12 cellular contexts compared by ENCODE assay signal in the genomic region with DNA sequence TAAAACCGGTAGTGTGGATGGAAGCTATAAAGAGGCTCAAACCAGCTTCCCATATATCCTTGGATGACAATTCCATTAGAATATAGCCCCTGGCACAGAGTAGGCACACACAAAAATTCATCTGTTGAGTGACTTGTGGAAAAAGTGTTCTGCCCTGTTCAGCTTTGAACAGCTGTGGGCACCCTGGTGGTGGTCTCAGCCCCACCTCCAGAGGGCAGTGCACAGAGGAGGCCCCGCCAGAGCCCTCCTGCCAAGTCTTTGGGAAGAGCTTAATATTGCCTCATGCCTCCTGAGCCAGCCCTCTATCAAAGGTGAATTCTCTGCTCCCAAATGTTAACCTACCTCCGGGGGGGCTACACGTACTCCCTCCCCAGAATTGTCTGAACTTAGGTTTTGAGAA. TPM values are rescaled to one million over a fixed set of nuclear protein-coding genes. Genes with fewer than 3 reads are reported as not detected.
DNase-seq lines count a peak whose midpoint lies in the region; FAIRE-seq and TF ChIP-seq lines count a peak whose summit lies in the region.
"Had no signal": no experiment of that assay in that cellular context is flagged by ENCODE, and none has a peak within 500 bp of the region (broad histone marks: within the 10 kb centered on the region; RNA-seq: fewer than 3 reads in every experiment).

No MANE protein-coding gene starts in this region.

- no peaks in the 10 kb centered on the region for H3K36me3 ChIP-seq in H1 (ENCODE audit: control insufficient read depth in 2 of 4, insufficient read depth in 4 of 4, low read length in 3 of 4)
- no peaks in the 10 kb centered on the region for H3K36me3 ChIP-seq in osteoblast (ENCODE audit: insufficient read depth, low read length)
- H3K36me3 ChIP-seq: breast epithelium had no signal

- no peak overlapping the region for H2BK5ac ChIP-seq in H1 (ENCODE audit: low read depth, low read length)

- peaks cover 2% of the 10 kb centered on the region for H3K36me3 Mint-ChIP-seq in endothelial cell (ENCODE audit: low read depth, unreplicated experiment)
- H3K36me3 Mint-ChIP-seq in activated naive CD4-positive, alpha-beta T cell treated with anti-CD3 and anti-CD28 coated beads for 36 hours (ENCODE audit: low read depth) = no peaks in the 10 kb centered on the region

- no peaks in the 10 kb centered on the region for H3K79me1 ChIP-seq in H1 (ENCODE audit: low read depth, low read length)

- H3K79me2 ChIP-seq in H1 (ENCODE audit: control insufficient read depth in 1 of 2, insufficient read depth in 2 of 2, low read length in 2 of 2) = no peaks in the 10 kb centered on the region
- peaks cover 90% of the 10 kb centered on the region for H3K79me2 ChIP-seq in osteoblast (ENCODE audit: insufficient read depth, low read length)

- H3K9ac ChIP-seq in H1 (replicated peaks in 1 of 4; ENCODE audit: extremely low read depth in 1 of 4, low read depth in 3 of 4, low read length in 3 of 4) = no peak overlapping the region

- no peak overlapping the region for H3K4me3 ChIP-seq in H1 (ENCODE audit: extremely low read depth in 1 of 4, insufficient read depth in 2 of 4, low read depth in 3 of 4, low read length in 4 of 4)
- no peak overlapping the region for H3K4me3 ChIP-seq in osteoblast (ENCODE audit: insufficient read depth, low read length)
- H3K4me3 ChIP-seq: breast epithelium had no signal

- no peak overlapping the region for H3K4me3 Mint-ChIP-seq in endothelial cell (ENCODE audit: unreplicated experiment)
- no peak overlapping the region for H3K4me3 Mint-ChIP-seq in activated naive CD4-positive, alpha-beta T cell treated with anti-CD3 and anti-CD28 coated beads for 36 hours
- H3K4me3 Mint-ChIP-seq: activated T-helper 17 cell treated with anti-CD3 and anti-CD28 coated beads, Interleukin-2, amount 50 U/mL, for 72 hours had no signal

- H3K4me1 Mint-ChIP-seq in endothelial cell (ENCODE audit: unreplicated experiment) = peaks cover 44% of the 10 kb centered on the region
- peaks cover 11% of the 10 kb centered on the region for H3K4me1 Mint-ChIP-seq in activated naive CD4-positive, alpha-beta T cell treated with anti-CD3 and anti-CD28 coated beads for 36 hours (ENCODE audit: low read depth)
- H3K4me1 Mint-ChIP-seq: activated T-helper 17 cell treated with anti-CD3 and anti-CD28 coated beads, Interleukin-2, amount 50 U/mL, for 72 hours had no signal

- H3K4me2 ChIP-seq in H1 (ENCODE audit: insufficient read depth in 1 of 2, low read depth in 2 of 2, low read length in 2 of 2) = no peak overlapping the region
- H3K4me2 ChIP-seq in osteoblast (ENCODE audit: insufficient read depth, low read length) = no peak overlapping the region

- H3K9me3 ChIP-seq in H1 (ENCODE audit: insufficient read depth in 2 of 2, low read depth in 1 of 2, low read length in 1 of 2) = no peaks in the 10 kb centered on the region
- no peaks in the 10 kb centered on the region for H3K9me3 ChIP-seq in osteoblast (ENCODE audit: low read depth, low read length)
- H3K9me3 ChIP-seq: breast epithelium had no signal

- TF ChIP-seq EP300 in H1 (IDR thresholded peaks at IDR 0.05; ENCODE audit: borderline replicate concordance in 1 of 2, low read depth in 2 of 2, low read length in 2 of 2) = no peak

- H3K27me3 ChIP-seq in H1 (replicated peaks in 1 of 4; ENCODE audit: control insufficient read depth in 3 of 4, extremely low read depth in 1 of 4, insufficient read depth in 3 of 4, low read length in 3 of 4) (no peaks in the 10 kb centered on the region; a peak in 2 of 7 replicates), osteoblast (ENCODE audit: insufficient read depth, low read length) (no peaks in the 10 kb centered on the region)
- H3K27me3 ChIP-seq: breast epithelium had no signal

- no peak overlapping the region for H3K56ac ChIP-seq in H1 (replicated peaks; ENCODE audit: insufficient read length, low read depth, low read length)

- peaks cover 1% of the 10 kb centered on the region for H3K27me3 Mint-ChIP-seq in endothelial cell (ENCODE audit: unreplicated experiment)
- H3K27me3 Mint-ChIP-seq in activated naive CD4-positive, alpha-beta T cell treated with anti-CD3 and anti-CD28 coated beads for 36 hours (ENCODE audit: low read depth) = peaks cover 2% of the 10 kb centered on the region

- intact Hi-C loops in activated naive CD4-positive, alpha-beta T cell treated with anti-CD3 and anti-CD28 coated beads for 36 hours (cut with micrococcal nuclease) = no loop called here

- no peak overlapping the region for H4K5ac ChIP-seq in H1 (ENCODE audit: insufficient read length, low read depth, low read length)

- no peak overlapping the region for H3K4ac ChIP-seq in H1 (replicated peaks; ENCODE audit: insufficient read length, low read depth, low read length)

- no peak overlapping the region for H4K8ac ChIP-seq in H1 (ENCODE audit: extremely low read depth, insufficient read depth, low read length)

- H3K4me1 ChIP-seq in H1 (replicated peaks in 1 of 4; ENCODE audit: control insufficient read depth in 3 of 4, insufficient read depth in 4 of 4, low read length in 3 of 4) (peaks cover 0 to 7% (median 2%) of the 10 kb centered on the region in 4 experiments; a peak in 4 of 7 replicates), osteoblast (ENCODE audit: insufficient read depth, low read length) (peaks cover 59% of the 10 kb centered on the region)

- H3K23ac ChIP-seq in H1 (ENCODE audit: insufficient read length) = no peak overlapping the region

- FAIRE-seq in D721Med (lab: Jason Lieb, UNC) (no peak), H1 (lab: Jason Lieb, UNC) (no peak)
- FAIRE-seq: G401.6 had no signal

- H2BK120ac ChIP-seq in H1 (replicated peaks; ENCODE audit: low read depth, low read length) = no peak overlapping the region

- no peak for DNase-seq in D721Med (ENCODE audit: insufficient read length, low spot score)
- peak; percentile 13 for DNase-seq in NAMALWA (ENCODE audit: low spot score)
- DNase-seq in H1 (ENCODE audit: low read depth in 1 of 2, low spot score in 2 of 2) = no peak
- DNase-seq in osteoblast (ENCODE audit: insufficient read length, low spot score, missing footprints) = no peak
- DNase-seq in endothelial cell (ENCODE audit: low spot score) = no peak
- no peak for DNase-seq in superior temporal gyrus (ENCODE audit: extremely low spot score)
- no peak for DNase-seq in activated naive CD4-positive, alpha-beta T cell treated with anti-CD3 and anti-CD28 coated beads for 36 hours
- DNase-seq in kidney tubule cell (ENCODE audit: low spot score) = no peak
- DNase-seq: C1 segment of cervical spinal cord had no signal

- H2AFZ ChIP-seq in H1 (ENCODE audit: low read length) (no peak overlapping the region), osteoblast (ENCODE audit: low read length) (no peak overlapping the region)

- H4K91ac ChIP-seq in H1 (replicated peaks; ENCODE audit: insufficient read length, low read length) = no peak overlapping the region

- no peak overlapping the region for H2BK20ac ChIP-seq in H1 (ENCODE audit: low read length)

- POLR2A ChIA-PET in H1 (lab: Charles Lee; ENCODE audit: partially characterized antibody) = interaction anchor here (1.0 kb wide), 1 partner anchor 20 kb away, joined by 3 read pairs; no protein-coding TSS in a partner anchor

- H3K14ac ChIP-seq in H1 (ENCODE audit: insufficient read length) = no peak overlapping the region

- TF ChIP-seq RAD21 in H1 (IDR thresholded peaks at IDR 0.05 in 1 of 2, conservative IDR thresholded peaks at IDR 0.05 in 1 of 2; ENCODE audit: low read depth in 2 of 2, low read length in 2 of 2) = peak in 1 of 2 experiments; percentile 34; a peak in 1 of 4 replicates

- H3K27ac ChIP-seq in H1 (ENCODE audit: low read depth, low read length) (no peak overlapping the region), osteoblast (ENCODE audit: low read depth, low read length) (no peak overlapping the region)

- no peaks in the 10 kb centered on the region for H3K23me2 ChIP-seq in H1 (ENCODE audit: low read depth, low read length)

- CTCF ChIA-PET in H1 (lab: Charles Lee; ENCODE audit: partially characterized antibody) = interaction anchor here (0.6 to 2.5 kb wide), 28 partner anchors 8 to 549 kb away, joined by 3 to 14 read pairs (median 4); no protein-coding TSS in a partner anchor
- CTCF ChIA-PET in activated naive CD4-positive, alpha-beta T cell treated with anti-CD3 and anti-CD28 coated beads for 36 hours (lab: Charles Lee) = interaction anchor here (0.5 to 1.2 kb wide), 4 partner anchors 9 to 1060 kb away, joined by 3 read pairs; no protein-coding TSS in a partner anchor

- H3K27ac Mint-ChIP-seq in endothelial cell (ENCODE audit: unreplicated experiment) = no peak overlapping the region
- no peak overlapping the region for H3K27ac Mint-ChIP-seq in activated naive CD4-positive, alpha-beta T cell treated with anti-CD3 and anti-CD28 coated beads for 36 hours
- H3K27ac Mint-ChIP-seq: activated T-helper 17 cell treated with anti-CD3 and anti-CD28 coated beads, Interleukin-2, amount 50 U/mL, for 72 hours had no signal

- WGBS in H1 (ENCODE audit: extremely low coverage in 1 of 2, insufficient coverage in 1 of 2, insufficient read length in 1 of 2, insufficient replicate concordance in 2 of 2, low coverage in 1 of 2, low lambda C conversion rate in 2 of 2, missing lambda C conversion rate in 1 of 2), 2 experiments = 89% methylated on average over 4 of the region's 4 CpGs; no CpG with 5 or more reads in 1 of the 2 experiments

- no peaks in the 10 kb centered on the region for H3K9me3 Mint-ChIP-seq in endothelial cell (ENCODE audit: unreplicated experiment)
- no peaks in the 10 kb centered on the region for H3K9me3 Mint-ChIP-seq in activated naive CD4-positive, alpha-beta T cell treated with anti-CD3 and anti-CD28 coated beads for 36 hours
- H3K9me3 Mint-ChIP-seq: activated T-helper 17 cell treated with anti-CD3 and anti-CD28 coated beads, Interleukin-2, amount 50 U/mL, for 72 hours had no signal

- H2BK12ac ChIP-seq in H1 (ENCODE audit: low read depth, low read length) = no peak overlapping the region

- H2BK15ac ChIP-seq in H1 (ENCODE audit: low read length) = no peak overlapping the region

- H4K20me1 ChIP-seq in H1 (replicated peaks in 1 of 2; ENCODE audit: control insufficient read depth in 1 of 2, insufficient read depth in 2 of 2, low read length in 2 of 2) (no peaks in the 10 kb centered on the region), osteoblast (ENCODE audit: insufficient read depth, low read length) (peaks cover 3% of the 10 kb centered on the region)

- TF ChIP-seq POLR2A in H1 (IDR thresholded peaks at IDR 0.05; ENCODE audit: control extremely low read depth in 1 of 2, low read depth in 2 of 2, low read length in 2 of 2) = no peak

- peak; percentile 8 for TF ChIP-seq CTCF in D721Med (IDR thresholded peaks at IDR 0.05; ENCODE audit: insufficient read depth, missing control alignments)
- peak; percentile 47 to 61 (median 54) for TF ChIP-seq CTCF in H1 (IDR thresholded peaks at IDR 0.05; ENCODE audit: control extremely low read depth in 1 of 3, insufficient read depth in 1 of 3, low read depth in 1 of 3, low read length in 3 of 3)
- peak; percentile 13 for TF ChIP-seq CTCF in osteoblast (IDR thresholded peaks at IDR 0.05; ENCODE audit: extremely low read depth, low read depth, low read length)
- no peak for TF ChIP-seq CTCF in endothelial cell (IDR thresholded peaks at IDR 0.05; ENCODE audit: unreplicated experiment)

- H3K18ac ChIP-seq in H1 (ENCODE audit: extremely low read depth, low read length) = no peak overlapping the region

- no peak overlapping the region for H2AK5ac ChIP-seq in H1 (ENCODE audit: low read depth, low read length)

RNA-seq across cellular contexts. Expression of a gene that starts 30.4 kb away (rescaled TPM):
- 3.7 and 4.9 TPM in 2 replicates for total RNA-seq in H1 (2021; fragmentation: NEBNext Ultra II Directional; extraction: Animal tissue kit (Norgen Biotek cat#: 25700))
- polyA plus RNA-seq in H1 (2011; rRNA removed) = 1.8 and 2.0 TPM in 2 replicates
- 0.72 TPM for polyA plus RNA-seq in H1 (2011; cell fraction: cytosol; rRNA removed)
- polyA plus RNA-seq in H1 (2011; cell fraction: nucleus; rRNA removed) = 2.0 TPM
- polyA plus RNA-seq in H1 (2012, experiment 1 of 2) = 1.5 to 2.6 TPM (median 1.8 TPM) in 4 replicates
- 1.1 TPM for polyA plus RNA-seq in H1 (2012, experiment 2 of 2)
- polyA plus RNA-seq in H1 (2013, experiment 1 of 2) = 2.6 TPM
- polyA plus RNA-seq in H1 (2013, experiment 2 of 2) = 2.6 TPM
- 1.7 and 2.5 TPM in 2 replicates for polyA minus RNA-seq in H1 (2011; rRNA and poly(A)+ RNA removed)
- polyA minus RNA-seq in H1 (2011; cell fraction: cytosol; rRNA and poly(A)+ RNA removed) = 16.8 TPM
- 3.8 TPM for polyA minus RNA-seq in H1 (2011; cell fraction: nucleus; rRNA and poly(A)+ RNA removed)
- 198 and 260 TPM in 2 replicates for total RNA-seq in osteoblast
- 280 TPM for total RNA-seq in endothelial cell (ENCODE audit: unreplicated experiment)
- total RNA-seq in activated naive CD4-positive, alpha-beta T cell treated with anti-CD3 and anti-CD28 coated beads for 36 hours = 1 to 10 TPM; 2.1 to 2.9 TPM

Comparison
In these comparisons a context has a peak if more than half of its experiments do, and no peak if none do; other contexts are left out.
1. RNA of a gene that starts 30.4 kb away (total RNA-seq): 280 TPM in endothelial cell (single experiment) and 198 to 260 TPM in osteoblast; 3.7 to 4.9 TPM in H1 and 2.1 to 2.9 TPM in activated naive CD4-positive, alpha-beta T cell treated with anti-CD3 and anti-CD28 coated beads for 36 hours; every median in the first group is over 10 times any median in the second.